ENCODE assay signal across 18 cellular contexts in genomic region chr2:21559354-21559753, GRCh38.
DNase-seq lines count a peak whose midpoint lies in the region; ATAC-seq and TF ChIP-seq lines count a peak whose summit lies in the region.
"Had no signal": no experiment of that assay in that cellular context is flagged by ENCODE, and none has a peak within 500 bp of the region (broad histone marks: within the 10 kb centered on the region; RNA-seq: fewer than 3 reads in every experiment).

No MANE protein-coding gene starts in this region.

- TF ChIP-seq CTCF in IMR-90 (conservative IDR thresholded peaks at IDR 0.05; ENCODE audit: low read depth, low read length) (no peak), choroid plexus epithelial cell (conservative IDR thresholded peaks at IDR 0.05; ENCODE audit: low read depth, low read length) (no peak)

- H2BK15ac ChIP-seq in IMR-90 (ENCODE audit: low read depth, low read length) (no peak overlapping the region), mesenchymal stem cell (ENCODE audit: low read depth, poor library complexity, severe bottlenecking) (no peak overlapping the region)

- H3K4ac ChIP-seq in IMR-90 (ENCODE audit: low read depth, low read length) (no peak overlapping the region), mesenchymal stem cell (ENCODE audit: low read depth in 1 of 2, low read length in 2 of 2) (no peak overlapping the region)

- no peak overlapping the region for H3K56ac ChIP-seq in IMR-90 (ENCODE audit: extremely low read depth, insufficient read depth, low read length)

- no peak overlapping the region for H2BK5ac ChIP-seq in IMR-90 (ENCODE audit: low read depth, low read length, poor library complexity, severe bottlenecking)
- no peak overlapping the region for H2BK5ac ChIP-seq in mesenchymal stem cell (ENCODE audit: low read depth, low read length, poor library complexity, severe bottlenecking)

- H2AFZ ChIP-seq in IMR-90 (replicated peaks; ENCODE audit: low read length, poor library complexity) = no peak overlapping the region
- H2AFZ ChIP-seq in mesenchymal stem cell (ENCODE audit: low read depth, low read length) = no peak overlapping the region
- H2AFZ ChIP-seq: GM23248 had no signal

- BruUV-seq in IMR-90 (replicated peaks; lab: Mats Ljungman, UMichigan) = no TSS peak

- H3K18ac ChIP-seq in IMR-90 (ENCODE audit: low read depth, low read length) (no peak overlapping the region), mesenchymal stem cell (ENCODE audit: low read depth in 1 of 2, low read length in 2 of 2) (no peak overlapping the region)

- H2AK9ac ChIP-seq in IMR-90 (replicated peaks; ENCODE audit: low read depth, low read length, poor library complexity) = no peak overlapping the region

- no peaks in the 10 kb centered on the region for H3K9me3 ChIP-seq in IMR-90 (ENCODE audit: control insufficient read depth, insufficient read depth, low read length)
- H3K9me3 ChIP-seq in mesenchymal stem cell (ENCODE audit: control insufficient read depth, low read length) = peaks cover 3% of the 10 kb centered on the region

- no peak overlapping the region for H3K27ac ChIP-seq in IMR-90 (ENCODE audit: insufficient read depth, low read length)
- H3K27ac ChIP-seq in mesenchymal stem cell (ENCODE audit: low read length, poor library complexity, severe bottlenecking) = no peak overlapping the region
- H3K27ac ChIP-seq: GM23248 had no signal

- H4K91ac ChIP-seq in IMR-90 (ENCODE audit: insufficient read depth, low read depth, low read length) (no peak overlapping the region), mesenchymal stem cell (ENCODE audit: low read length) (no peak overlapping the region)

- no peak overlapping the region for H3K9ac ChIP-seq in IMR-90 (ENCODE audit: low read depth, low read length)
- no peak overlapping the region for H3K9ac ChIP-seq in mesenchymal stem cell (ENCODE audit: low read length)
- H3K9ac ChIP-seq: BLaER1 treated with 17β-estradiol and CSF1 and Interleukin-3, amounts not matched to agents 10 nM and 100 nM; GM23248 had no signal

- H3K23ac ChIP-seq in IMR-90 (ENCODE audit: low read depth, low read length) (no peak overlapping the region), mesenchymal stem cell (ENCODE audit: low read length in 2 of 2) (no peak overlapping the region)

- H4K8ac ChIP-seq in IMR-90 (ENCODE audit: low read depth in 2 of 2, low read length in 2 of 2) (no peak overlapping the region), mesenchymal stem cell (ENCODE audit: low read length) (no peak overlapping the region)

- CTCF ChIA-PET in IMR-90 (lab: Yijun Ruan, JAX) = no interaction called here

- no peaks in the 10 kb centered on the region for H3K9me1 ChIP-seq in IMR-90 (ENCODE audit: insufficient read depth, low read length)

- H2BK120ac ChIP-seq in IMR-90 (ENCODE audit: low read depth, low read length) (no peak overlapping the region), mesenchymal stem cell (ENCODE audit: low read depth, low read length) (no peak overlapping the region)

- dilution Hi-C loops in IMR-90 (cut with HindIII; ENCODE audit: low sequenced_read_pairs, unreplicated experiment) = no loop called here

- peak; percentile 47 for DNase-seq in EH (ENCODE audit: low read depth)
- peak; percentile 37 for DNase-seq in IMR-90
- peak; percentile 1 for DNase-seq in choroid plexus epithelial cell (ENCODE audit: low read depth)
- peak; percentile 4 for DNase-seq in mesenchymal stem cell
- no peak for DNase-seq in stimulated activated CD4-positive, alpha-beta T cell treated with anti-CD3 and anti-CD28 coated beads, Interleukin-4, amount 100 ng/mL, for 4 hours
- no peak for DNase-seq in hypothalamus (lab: John Stamatoyannopoulos, UW)
- DNase-seq in activated CD4-positive, alpha-beta T cell treated with anti-CD3 and anti-CD28 coated beads for 48 hours = no peak
- DNase-seq in putamen (ENCODE audit: low spot score) = no peak
- DNase-seq: CD4-positive, alpha-beta T cell; CD8-positive, alpha-beta memory T cell; DMS53; DMS79 treated with DMSO at 0.1 percent for 48 hours; GDM1; GM23248; H7; HCEC 1CT had no signal

- H3K36me3 ChIP-seq in IMR-90 (ENCODE audit: control insufficient read depth, insufficient read depth, low read length) (no peaks in the 10 kb centered on the region), mesenchymal stem cell (ENCODE audit: control insufficient read depth in 1 of 2, insufficient read depth in 2 of 2, low read depth in 1 of 2, low read length in 2 of 2) (no peaks in the 10 kb centered on the region)
- H3K36me3 ChIP-seq: BLaER1 treated with 17β-estradiol and CSF1 and Interleukin-3, amounts not matched to agents 10 nM and 100 nM had no signal

- H3K14ac ChIP-seq in IMR-90 (replicated peaks; ENCODE audit: low read depth, low read length) = no peak overlapping the region
- no peak overlapping the region for H3K14ac ChIP-seq in mesenchymal stem cell (ENCODE audit: low read length in 2 of 2)

- no peak overlapping the region for H3K4me2 ChIP-seq in IMR-90 (ENCODE audit: low read depth, low read length)
- H3K4me2 ChIP-seq in mesenchymal stem cell (ENCODE audit: low read length, poor library complexity, severe bottlenecking) = no peak overlapping the region
- H3K4me2 ChIP-seq: BLaER1 treated with 17β-estradiol and CSF1 and Interleukin-3, amounts not matched to agents 10 nM and 100 nM had no signal

- H3K4me1 ChIP-seq in IMR-90 (ENCODE audit: control insufficient read depth, insufficient read depth, low read length) = no peaks in the 10 kb centered on the region
- no peaks in the 10 kb centered on the region for H3K4me1 ChIP-seq in mesenchymal stem cell (ENCODE audit: control insufficient read depth, insufficient read depth, low read depth, low read length)

- no peak; the same call in 1 of the 2 replicates for ATAC-seq in IMR-90 (ENCODE audit: low read depth)
- ATAC-seq: GM12878 had no signal

- no peak overlapping the region for H4K5ac ChIP-seq in IMR-90 (ENCODE audit: low read depth, low read length)

- no peak overlapping the region for H2AK5ac ChIP-seq in IMR-90 (ENCODE audit: low read depth, low read length)
- no peak overlapping the region for H2AK5ac ChIP-seq in mesenchymal stem cell (ENCODE audit: low read length, severe bottlenecking)

- H2BK12ac ChIP-seq in mesenchymal stem cell (ENCODE audit: low read length in 2 of 2) = no peak overlapping the region

- in situ Hi-C loops in IMR-90 (cut with MboI; ENCODE audit: low sequenced_read_pairs) = no loop called here

- intact Hi-C loops in IMR-90 (cut with micrococcal nuclease) = no loop called here

- TF ChIP-seq POLR2A in IMR-90 (IDR thresholded peaks at IDR 0.05; ENCODE audit: low read depth, low read length) = no peak

- TF ChIP-seq RAD21 in IMR-90 (IDR thresholded peaks at IDR 0.05; ENCODE audit: low read length) = no peak

- no CpG with 5 or more reads among the region's 4 CpGs for WGBS in IMR-90 (ENCODE audit: extremely low coverage in 2 of 2, insufficient read length in 1 of 2), 2 experiments
- WGBS in mesenchymal stem cell = 93% methylated on average over 2 of the region's 4 CpGs

- H4K20me1 ChIP-seq in IMR-90 (ENCODE audit: insufficient read depth, low read length) = no peaks in the 10 kb centered on the region
- H4K20me1 ChIP-seq: BLaER1 treated with 17β-estradiol and CSF1 and Interleukin-3, amounts not matched to agents 10 nM and 100 nM had no signal

- H3K4me3 ChIP-seq in IMR-90 (ENCODE audit: insufficient read depth, low read depth, low read length) = no peak overlapping the region
- no peak overlapping the region for H3K4me3 ChIP-seq in choroid plexus epithelial cell (ENCODE audit: low read depth, low read length)
- no peak overlapping the region for H3K4me3 ChIP-seq in mesenchymal stem cell (ENCODE audit: insufficient read depth in 1 of 2, low read depth in 1 of 2, low read length in 2 of 2)
- H3K4me3 ChIP-seq: BLaER1 treated with 17β-estradiol and CSF1 and Interleukin-3, amounts not matched to agents 10 nM and 100 nM; GM12878; GM23248 had no signal

- H3K79me1 ChIP-seq in IMR-90 (ENCODE audit: low read depth in 1 of 2, low read length in 2 of 2) (no peaks in the 10 kb centered on the region), mesenchymal stem cell (replicated peaks; ENCODE audit: low read length, poor library complexity, severe bottlenecking) (no peaks in the 10 kb centered on the region)

- H3K27me3 ChIP-seq in IMR-90 (ENCODE audit: control insufficient read depth, insufficient read depth, low read length) (no peaks in the 10 kb centered on the region), mesenchymal stem cell (ENCODE audit: control insufficient read depth in 1 of 2, insufficient read depth in 1 of 2, low read length in 2 of 2) (no peaks in the 10 kb centered on the region)
- H3K27me3 ChIP-seq: BLaER1 treated with 17β-estradiol and CSF1 and Interleukin-3, amounts not matched to agents 10 nM and 100 nM had no signal

- H2BK20ac ChIP-seq in IMR-90 (ENCODE audit: low read depth, low read length) = no peak overlapping the region

- POLR2A ChIA-PET in IMR-90 (lab: Charles Lee; ENCODE audit: unreplicated experiment) = no interaction called here

TF ChIP-seq in IMR-90, 13 proteins besides CTCF, POLR2A, EP300 and RAD21:
- TF ChIP-seq MAFK (IDR thresholded peaks at IDR 0.05; ENCODE audit: low read depth, low read length) (no peak), BHLHE40 (IDR thresholded peaks at IDR 0.05; ENCODE audit: low read depth, low read length) (peak; percentile 72; the same call in 1 of the 2 replicates), SMC3 (IDR thresholded peaks at IDR 0.05; ENCODE audit: low read depth, low read length) (no peak), CEBPB (IDR thresholded peaks at IDR 0.05; ENCODE audit: low read depth, low read length) (no peak)
- TF ChIP-seq, protein P1, sequence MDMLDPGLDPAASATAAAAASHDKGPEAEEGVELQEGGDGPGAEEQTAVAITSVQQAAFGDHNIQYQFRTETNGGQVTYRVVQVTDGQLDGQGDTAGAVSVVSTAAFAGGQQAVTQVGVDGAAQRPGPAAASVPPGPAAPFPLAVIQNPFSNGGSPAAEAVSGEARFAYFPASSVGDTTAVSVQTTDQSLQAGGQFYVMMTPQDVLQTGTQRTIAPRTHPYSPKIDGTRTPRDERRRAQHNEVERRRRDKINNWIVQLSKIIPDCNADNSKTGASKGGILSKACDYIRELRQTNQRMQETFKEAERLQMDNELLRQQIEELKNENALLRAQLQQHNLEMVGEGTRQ (IDR thresholded peaks at IDR 0.05; ENCODE audit: low read depth, low read length) = no peak

Comparison
In these comparisons a context has a peak if more than half of its experiments do, and no peak if none do; other contexts are left out.
1. DNase-seq: peak in EH (single experiment), IMR-90 (single experiment), choroid plexus epithelial cell (single experiment) and mesenchymal stem cell (single experiment); none in stimulated activated CD4-positive, alpha-beta T cell treated with anti-CD3 and anti-CD28 coated beads, Interleukin-4, amount 100 ng/mL, for 4 hours (0 of 2), hypothalamus (0 of 51), activated CD4-positive, alpha-beta T cell treated with anti-CD3 and anti-CD28 coated beads for 48 hours (single experiment) and putamen (single experiment).